1 cellular context compared by ENCODE assay signal in genomic region chr6:137832110-137832509, GRCh38.
TF ChIP-seq lines count a peak whose summit lies in the region.

No MANE protein-coding gene starts in this region.

TF ChIP-seq in HCT116, 20 proteins besides CTCF, POLR2A, EP300 and RAD21 (continued from another document):
- TF ChIP-seq REST (IDR thresholded peaks at IDR 0.05; ENCODE audit: low read depth) (no peak), SIN3A (IDR thresholded peaks at IDR 0.05; ENCODE audit: low read depth) (no peak; the same call in 1 of the 2 replicates), CBX3 (IDR thresholded peaks at IDR 0.05; ENCODE audit: low read depth) (peak; percentile 46; the same call in 1 of the 2 replicates), ZNF274 (IDR thresholded peaks at IDR 0.05; ENCODE audit: low read depth, low read length) (no peak), CEBPB (IDR thresholded peaks at IDR 0.05; ENCODE audit: low read depth) (peak; percentile 82), SP1 (IDR thresholded peaks at IDR 0.05; ENCODE audit: low read depth) (peak; percentile 72), JUND (IDR thresholded peaks at IDR 0.05) (peak; percentile 85), EZH2phosphoT487 (IDR thresholded peaks at IDR 0.05; ENCODE audit: borderline replicate concordance) (no peak)
TF ChIP-seq in HCT116: peak in this region for 5.
